In the genomic region with DNA sequence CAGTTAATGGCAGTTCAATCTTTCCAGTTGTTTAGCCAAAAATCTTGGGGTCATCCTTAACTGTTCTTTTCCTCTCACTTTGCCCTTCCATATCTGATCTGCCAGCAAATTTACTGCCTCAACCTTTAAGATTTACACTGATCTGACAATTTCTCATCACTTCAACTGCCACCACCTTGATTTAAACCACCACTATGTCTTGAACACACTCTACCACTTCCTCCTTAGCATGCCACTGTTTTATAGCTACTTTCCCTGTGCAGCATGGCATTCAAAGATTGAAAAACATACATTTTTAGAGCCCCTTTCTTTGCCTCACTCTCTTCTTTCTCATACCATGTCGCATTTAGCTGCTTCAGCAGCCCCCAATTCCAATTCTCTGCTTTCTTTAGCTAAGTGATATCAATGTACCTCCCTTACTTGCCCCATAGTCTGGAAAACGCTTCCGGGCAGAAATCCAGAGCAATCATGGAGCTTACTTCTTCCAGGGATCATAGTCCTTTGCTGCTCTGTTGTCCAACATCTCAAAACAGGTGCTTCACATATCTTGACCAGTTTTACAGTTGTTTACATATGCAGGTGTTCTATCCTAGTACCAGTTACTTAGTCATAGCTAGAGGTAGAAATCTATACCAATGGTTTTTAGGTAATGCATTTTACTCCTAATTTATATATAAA, we compare ENCODE assay signal across 11 cellular contexts. TPM values are rescaled to one million over a fixed set of nuclear protein-coding genes. Genes with fewer than 3 reads are reported as not detected.
DNase-seq lines count a peak whose midpoint lies in the region; ATAC-seq, FAIRE-seq and TF ChIP-seq lines count a peak whose summit lies in the region.
"Had no signal": no experiment of that assay in that cellular context is flagged by ENCODE, and none has a peak within 500 bp of the region (broad histone marks: within the 10 kb centered on the region; RNA-seq: fewer than 3 reads in every experiment).

No MANE protein-coding gene starts in this region.

- peaks cover 7% of the 10 kb centered on the region for H3K4me1 ChIP-seq in effector memory CD4-positive, alpha-beta T cell (ENCODE audit: control insufficient read depth, insufficient read depth, low read length, poor library complexity, severe bottlenecking)
- no peaks in the 10 kb centered on the region; a peak in 1 of 4 replicates for H3K4me1 ChIP-seq in SK-N-SH (ENCODE audit: control insufficient read depth in 1 of 2, insufficient read depth in 2 of 2, low read depth in 1 of 2, low read length in 1 of 2)

- WGBS in SK-N-SH (ENCODE audit: low lambda C conversion rate): 96% methylated on average over 3 of the region's 3 CpGs

- no peaks in the 10 kb centered on the region for H4K20me1 ChIP-seq in SK-N-SH (ENCODE audit: insufficient read depth)

- H3K27ac ChIP-seq in effector memory CD4-positive, alpha-beta T cell (ENCODE audit: insufficient read depth, low read length, poor library complexity, severe bottlenecking): peak overlapping the region; percentile 37
- no peak overlapping the region for H3K27ac ChIP-seq in SK-N-SH (ENCODE audit: low read depth in 2 of 2, low read length in 1 of 2)
- H3K27ac ChIP-seq: hepatocyte had no signal

- H3K9me3 ChIP-seq in effector memory CD4-positive, alpha-beta T cell (ENCODE audit: control insufficient read depth, low read length): no peaks in the 10 kb centered on the region
- H3K9me3 ChIP-seq in SK-N-SH: 0 out of 2 replicates have a peak, but pooled peaks cover 6% of the 10 kb centered on the region

- no peaks in the 10 kb centered on the region for H3K36me3 ChIP-seq in effector memory CD4-positive, alpha-beta T cell (ENCODE audit: control insufficient read depth, insufficient read depth, low read length)
- H3K36me3 ChIP-seq in SK-N-SH (replicated peaks in 1 of 2; ENCODE audit: control insufficient read depth in 1 of 2, insufficient read depth in 2 of 2, low read length in 1 of 2): peaks cover 60 to 65% of the 10 kb centered on the region in 2 experiments

- H3K9me2 ChIP-seq in SK-N-SH: no peaks in the 10 kb centered on the region

- no peak for DNase-seq in effector memory CD4-positive, alpha-beta T cell
- DNase-seq in RCC 7860 (ENCODE audit: low spot score) (no peak), SK-N-SH (no peak), SIG-M5 treated with dmso at 0.1 percent for 504 hours (lab: John Stamatoyannopoulos, UW; ENCODE audit: unreplicated experiment) (no peak), NCI-H748 (lab: John Stamatoyannopoulos, UW; ENCODE audit: unreplicated experiment) (no peak)
- DNase-seq: NCI-H1092 had no signal

- POLR2A ChIA-PET in SK-N-SH (lab: Yijun Ruan, JAX): no interaction called here

- FAIRE-seq in RCC 7860 (lab: Jason Lieb, UNC): no peak

- CTCF ChIA-PET in SK-N-SH (lab: Yijun Ruan, JAX): interaction anchor here (1.1 kb wide), 1 partner anchor 25 kb away, joined by 3 read pairs; no protein-coding TSS in a partner anchor

- no peak overlapping the region for H3K4me3 ChIP-seq in effector memory CD4-positive, alpha-beta T cell (ENCODE audit: insufficient read depth, low read depth, low read length, poor library complexity, severe bottlenecking)
- H3K4me3 ChIP-seq in SK-N-SH (ENCODE audit: low read depth in 2 of 2, low read length in 1 of 2): no peak overlapping the region
- H3K4me3 ChIP-seq: hepatocyte, skin epidermis had no signal

- no peak for TF ChIP-seq CTCF in SK-N-SH (IDR thresholded peaks at IDR 0.05)

- peak; percentile 15 for ATAC-seq in GM18508 (IDR thresholded peaks at IDR 0.05; ENCODE audit: insufficient read depth, unreplicated experiment)
- peak; percentile 31 for ATAC-seq in GM21447 (IDR thresholded peaks at IDR 0.05; ENCODE audit: unreplicated experiment)
- peak; percentile 39 for ATAC-seq in HG03432 (IDR thresholded peaks at IDR 0.05; ENCODE audit: unreplicated experiment)

- TF ChIP-seq RAD21 in SK-N-SH (IDR thresholded peaks at IDR 0.05; ENCODE audit: low read length): no peak

- no peak overlapping the region for H2AFZ ChIP-seq in SK-N-SH (ENCODE audit: low read depth)
- H2AFZ ChIP-seq: hepatocyte had no signal

- no peaks in the 10 kb centered on the region for H3K27me3 ChIP-seq in effector memory CD4-positive, alpha-beta T cell (replicated peaks; ENCODE audit: control insufficient read depth, insufficient read depth, low read length, poor library complexity, severe bottlenecking)
- H3K27me3 ChIP-seq in SK-N-SH (ENCODE audit: insufficient read depth): no peaks in the 10 kb centered on the region
- H3K27me3 ChIP-seq: hepatocyte had no signal

- no peak overlapping the region for H3K4me2 ChIP-seq in SK-N-SH
- H3K4me2 ChIP-seq: hepatocyte had no signal

- H3K79me2 ChIP-seq in SK-N-SH (ENCODE audit: insufficient read depth): peaks cover 32% of the 10 kb centered on the region

- peaks cover 18% of the 10 kb centered on the region for H3F3A ChIP-seq in SK-N-SH (replicated peaks; ENCODE audit: insufficient read depth)

- no peak for TF ChIP-seq EP300 in SK-N-SH (IDR thresholded peaks at IDR 0.05; ENCODE audit: borderline replicate concordance in 1 of 2, low read depth in 1 of 2, low read length in 1 of 2)

- H3K9ac ChIP-seq in SK-N-SH: no peak overlapping the region

TF ChIP-seq in SK-N-SH, 30 proteins besides CTCF, POLR2A, EP300 and RAD21:
- TF ChIP-seq FOXJ3 (CRISPR knock-in tag; IDR thresholded peaks at IDR 0.05): no peak
- TF ChIP-seq SIN3A (IDR thresholded peaks at IDR 0.05; ENCODE audit: borderline replicate concordance, low read depth, low read length): no peak
- TF ChIP-seq CHD2 (IDR thresholded peaks at IDR 0.05; ENCODE audit: low read length, partially characterized antibody): no peak
- no peak for TF ChIP-seq RXRA (IDR thresholded peaks at IDR 0.05; ENCODE audit: borderline replicate concordance, low read depth)
- TF ChIP-seq ZBTB33 (IDR thresholded peaks at IDR 0.05; ENCODE audit: borderline replicate concordance, low read depth): no peak
- no peak for TF ChIP-seq TEAD4 (IDR thresholded peaks at IDR 0.05; ENCODE audit: borderline replicate concordance, insufficient read depth)
- no peak for TF ChIP-seq FOSL2 (IDR thresholded peaks at IDR 0.05; ENCODE audit: borderline replicate concordance, low read depth)
- TF ChIP-seq USF1 (IDR thresholded peaks at IDR 0.05; ENCODE audit: borderline replicate concordance, low read depth): no peak
- no peak for TF ChIP-seq RCOR1 (IDR thresholded peaks at IDR 0.05; ENCODE audit: low read length)

RNA-seq across cellular contexts. Expression of gene PGAP1, which starts 10.9 kb away (rescaled TPM):
- 3.4 and 3.8 TPM in 2 replicates for polyA plus RNA-seq in SK-N-SH (2012; rRNA removed)
- 3.7 and 3.8 TPM in 2 replicates for polyA plus RNA-seq in SK-N-SH (2012; cell fraction: cytosol; rRNA removed)
- 4.1 and 7.4 TPM in 2 replicates for polyA plus RNA-seq in SK-N-SH (2012; cell fraction: nucleus; rRNA removed)
